23 cellular contexts compared by ENCODE assay signal in genomic region chr3:140568131-140568530, GRCh38.
"Had no signal": no experiment of that assay in that cellular context is flagged by ENCODE, and none has a peak within 500 bp of the region (broad histone marks: within the 10 kb centered on the region; RNA-seq: fewer than 3 reads in every experiment).

No MANE protein-coding gene starts in this region.

- H3K4me3 ChIP-seq: colonic mucosa, coronary artery, dorsolateral prefrontal cortex, esophagus muscularis mucosa, esophagus squamous epithelium, gastrocnemius medialis, gastroesophageal sphincter, heart left ventricle had no signal

- H3K27ac ChIP-seq: colonic mucosa, coronary artery, dorsolateral prefrontal cortex, epithelial cell of prostate, esophagus muscularis mucosa, esophagus squamous epithelium, foreskin keratinocyte, gastrocnemius medialis, gastroesophageal sphincter had no signal

- ATAC-seq: effector memory CD8-positive, alpha-beta T cell; esophagus mucosa; foreskin keratinocyte; gastrocnemius medialis; gastroesophageal sphincter had no signal

- DNase-seq: colonic mucosa; cortex of kidney; dermis blood vessel endothelial cell; dorsolateral prefrontal cortex; effector CD4-positive, alpha-beta T cell; effector CD8-positive, alpha-beta T cell; effector memory CD4-positive, alpha-beta T cell; effector memory CD8-positive, alpha-beta T cell; endodermal cell; erythroblast; esophagus squamous epithelium; foreskin fibroblast; foreskin keratinocyte; foreskin melanocyte; gastrocnemius medialis; glutamatergic neuron; head of caudate nucleus; heart left ventricle had no signal

- H3K36me3 ChIP-seq: colonic mucosa, esophagus muscularis mucosa, esophagus squamous epithelium, gastrocnemius medialis, gastroesophageal sphincter, heart left ventricle had no signal

- H3K4me1 ChIP-seq: colonic mucosa, esophagus squamous epithelium, foreskin keratinocyte had no signal

- H3K27me3 ChIP-seq: colonic mucosa, dorsolateral prefrontal cortex, esophagus muscularis mucosa, esophagus squamous epithelium, gastrocnemius medialis, gastroesophageal sphincter, heart left ventricle had no signal

- H3K9me3 ChIP-seq: colonic mucosa, esophagus muscularis mucosa, esophagus squamous epithelium, gastrocnemius medialis, gastroesophageal sphincter, heart left ventricle had no signal
